Comparison of ENCODE assay signal across 1 cellular context in genomic region chr19:3187662-3188511, GRCh38.
TF ChIP-seq lines count a peak whose summit lies in the region.

No MANE protein-coding gene starts in this region.

TF ChIP-seq in SK-N-SH, 30 proteins besides CTCF, POLR2A, EP300 and RAD21 (continued from another document):
- no peak for TF ChIP-seq REST (IDR thresholded peaks at IDR 0.05; ENCODE audit: low read depth, low read length)
- no peak for TF ChIP-seq EZH2phosphoT487 (IDR thresholded peaks at IDR 0.05; ENCODE audit: borderline replicate concordance, low read depth)
- no peak for TF ChIP-seq FOXM1 (IDR thresholded peaks at IDR 0.05; ENCODE audit: low read depth)
- no peak for TF ChIP-seq FOSL2 (IDR thresholded peaks at IDR 0.05; ENCODE audit: borderline replicate concordance, low read depth)
- no peak for TF ChIP-seq ZBTB33 (IDR thresholded peaks at IDR 0.05; ENCODE audit: borderline replicate concordance, low read depth)
- no peak for TF ChIP-seq JUND (IDR thresholded peaks at IDR 0.05)
- no peak for TF ChIP-seq SIN3A (IDR thresholded peaks at IDR 0.05; ENCODE audit: borderline replicate concordance, low read depth, low read length)
- no peak for TF ChIP-seq TAF1 (IDR thresholded peaks at IDR 0.05; ENCODE audit: borderline replicate concordance, low read depth, low read length)
- TF ChIP-seq SMC3 (IDR thresholded peaks at IDR 0.05; ENCODE audit: low read depth, low read length) = no peak
- no peak for TF ChIP-seq USF1 (IDR thresholded peaks at IDR 0.05; ENCODE audit: borderline replicate concordance, low read depth)
- no peak for TF ChIP-seq PBX3 (IDR thresholded peaks at IDR 0.05)
- no peak for TF ChIP-seq FOXJ3 (CRISPR knock-in tag; IDR thresholded peaks at IDR 0.05)
- no peak for TF ChIP-seq RFX5 (IDR thresholded peaks at IDR 0.05; ENCODE audit: low read length)
- no peak for TF ChIP-seq GATA2 (CRISPR knock-in tag; IDR thresholded peaks at IDR 0.05)
- TF ChIP-seq USF2 (IDR thresholded peaks at IDR 0.05; ENCODE audit: borderline replicate concordance, low read depth, low read length) = no peak
- TF ChIP-seq TEAD4 (IDR thresholded peaks at IDR 0.05; ENCODE audit: borderline replicate concordance, insufficient read depth) = no peak
- TF ChIP-seq CHD2 (IDR thresholded peaks at IDR 0.05; ENCODE audit: low read length, partially characterized antibody) = no peak
